2 cellular contexts compared by ENCODE assay signal in the genomic region with DNA sequence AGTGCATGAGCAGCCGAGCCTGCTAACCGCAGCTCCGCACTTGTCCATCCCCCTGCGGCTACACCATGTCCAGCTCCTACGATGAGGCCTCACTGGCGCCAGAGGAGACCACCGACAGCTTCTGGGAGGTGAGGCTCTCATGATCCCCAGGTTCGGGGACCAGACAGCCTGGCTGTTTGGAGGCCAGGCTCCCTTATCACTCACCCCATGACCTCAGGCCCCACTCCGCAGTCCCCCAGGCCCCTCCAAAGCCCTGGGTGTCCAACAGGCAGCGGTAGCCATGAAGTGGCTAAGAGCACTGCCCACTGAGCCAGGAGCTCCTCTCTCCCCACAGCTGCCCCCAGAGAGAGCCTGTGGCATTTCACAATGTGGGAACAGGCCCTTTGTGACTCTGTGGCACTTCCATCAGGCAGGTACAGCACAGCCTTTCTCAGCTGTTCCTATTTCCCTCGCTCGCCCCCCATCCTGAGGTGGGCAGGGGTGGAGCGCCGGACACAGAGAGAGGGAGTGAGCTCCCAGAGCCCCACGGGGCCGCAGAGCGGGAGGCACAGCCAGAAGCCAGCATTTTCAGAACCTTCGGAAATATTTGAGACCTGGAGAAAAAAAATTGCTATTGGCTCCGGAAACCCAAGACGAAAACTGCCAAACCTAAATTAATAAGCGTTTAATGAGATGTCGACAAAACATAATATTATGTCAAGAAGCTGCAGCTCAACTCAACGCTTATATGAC.
TF ChIP-seq lines count a peak whose summit lies in the region.

No MANE protein-coding gene starts in this region.

TF ChIP-seq in SK-N-SH, 30 proteins besides CTCF, POLR2A, EP300 and RAD21 (continued from another document):
- TF ChIP-seq, protein P1, sequence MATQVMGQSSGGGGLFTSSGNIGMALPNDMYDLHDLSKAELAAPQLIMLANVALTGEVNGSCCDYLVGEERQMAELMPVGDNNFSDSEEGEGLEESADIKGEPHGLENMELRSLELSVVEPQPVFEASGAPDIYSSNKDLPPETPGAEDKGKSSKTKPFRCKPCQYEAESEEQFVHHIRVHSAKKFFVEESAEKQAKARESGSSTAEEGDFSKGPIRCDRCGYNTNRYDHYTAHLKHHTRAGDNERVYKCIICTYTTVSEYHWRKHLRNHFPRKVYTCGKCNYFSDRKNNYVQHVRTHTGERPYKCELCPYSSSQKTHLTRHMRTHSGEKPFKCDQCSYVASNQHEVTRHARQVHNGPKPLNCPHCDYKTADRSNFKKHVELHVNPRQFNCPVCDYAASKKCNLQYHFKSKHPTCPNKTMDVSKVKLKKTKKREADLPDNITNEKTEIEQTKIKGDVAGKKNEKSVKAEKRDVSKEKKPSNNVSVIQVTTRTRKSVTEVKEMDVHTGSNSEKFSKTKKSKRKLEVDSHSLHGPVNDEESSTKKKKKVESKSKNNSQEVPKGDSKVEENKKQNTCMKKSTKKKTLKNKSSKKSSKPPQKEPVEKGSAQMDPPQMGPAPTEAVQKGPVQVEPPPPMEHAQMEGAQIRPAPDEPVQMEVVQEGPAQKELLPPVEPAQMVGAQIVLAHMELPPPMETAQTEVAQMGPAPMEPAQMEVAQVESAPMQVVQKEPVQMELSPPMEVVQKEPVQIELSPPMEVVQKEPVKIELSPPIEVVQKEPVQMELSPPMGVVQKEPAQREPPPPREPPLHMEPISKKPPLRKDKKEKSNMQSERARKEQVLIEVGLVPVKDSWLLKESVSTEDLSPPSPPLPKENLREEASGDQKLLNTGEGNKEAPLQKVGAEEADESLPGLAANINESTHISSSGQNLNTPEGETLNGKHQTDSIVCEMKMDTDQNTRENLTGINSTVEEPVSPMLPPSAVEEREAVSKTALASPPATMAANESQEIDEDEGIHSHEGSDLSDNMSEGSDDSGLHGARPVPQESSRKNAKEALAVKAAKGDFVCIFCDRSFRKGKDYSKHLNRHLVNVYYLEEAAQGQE (IDR thresholded peaks at IDR 0.05; ENCODE audit: low read depth, low read length) = no peak
- TF ChIP-seq TEAD4 (IDR thresholded peaks at IDR 0.05; ENCODE audit: borderline replicate concordance, insufficient read depth) = no peak
- TF ChIP-seq, protein P2, sequence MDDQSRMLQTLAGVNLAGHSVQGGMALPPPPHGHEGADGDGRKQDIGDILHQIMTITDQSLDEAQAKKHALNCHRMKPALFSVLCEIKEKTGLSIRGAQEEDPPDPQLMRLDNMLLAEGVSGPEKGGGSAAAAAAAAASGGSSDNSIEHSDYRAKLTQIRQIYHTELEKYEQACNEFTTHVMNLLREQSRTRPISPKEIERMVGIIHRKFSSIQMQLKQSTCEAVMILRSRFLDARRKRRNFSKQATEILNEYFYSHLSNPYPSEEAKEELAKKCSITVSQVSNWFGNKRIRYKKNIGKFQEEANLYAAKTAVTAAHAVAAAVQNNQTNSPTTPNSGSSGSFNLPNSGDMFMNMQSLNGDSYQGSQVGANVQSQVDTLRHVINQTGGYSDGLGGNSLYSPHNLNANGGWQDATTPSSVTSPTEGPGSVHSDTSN (IDR thresholded peaks at IDR 0.05) = no peak

TF ChIP-seq in SK-N-SH treated with all-trans-retinoic acid at 6 μM for 48 hours, 23 proteins besides CTCF, POLR2A, EP300 and RAD21 (continued from another document):
- TF ChIP-seq, protein P3, sequence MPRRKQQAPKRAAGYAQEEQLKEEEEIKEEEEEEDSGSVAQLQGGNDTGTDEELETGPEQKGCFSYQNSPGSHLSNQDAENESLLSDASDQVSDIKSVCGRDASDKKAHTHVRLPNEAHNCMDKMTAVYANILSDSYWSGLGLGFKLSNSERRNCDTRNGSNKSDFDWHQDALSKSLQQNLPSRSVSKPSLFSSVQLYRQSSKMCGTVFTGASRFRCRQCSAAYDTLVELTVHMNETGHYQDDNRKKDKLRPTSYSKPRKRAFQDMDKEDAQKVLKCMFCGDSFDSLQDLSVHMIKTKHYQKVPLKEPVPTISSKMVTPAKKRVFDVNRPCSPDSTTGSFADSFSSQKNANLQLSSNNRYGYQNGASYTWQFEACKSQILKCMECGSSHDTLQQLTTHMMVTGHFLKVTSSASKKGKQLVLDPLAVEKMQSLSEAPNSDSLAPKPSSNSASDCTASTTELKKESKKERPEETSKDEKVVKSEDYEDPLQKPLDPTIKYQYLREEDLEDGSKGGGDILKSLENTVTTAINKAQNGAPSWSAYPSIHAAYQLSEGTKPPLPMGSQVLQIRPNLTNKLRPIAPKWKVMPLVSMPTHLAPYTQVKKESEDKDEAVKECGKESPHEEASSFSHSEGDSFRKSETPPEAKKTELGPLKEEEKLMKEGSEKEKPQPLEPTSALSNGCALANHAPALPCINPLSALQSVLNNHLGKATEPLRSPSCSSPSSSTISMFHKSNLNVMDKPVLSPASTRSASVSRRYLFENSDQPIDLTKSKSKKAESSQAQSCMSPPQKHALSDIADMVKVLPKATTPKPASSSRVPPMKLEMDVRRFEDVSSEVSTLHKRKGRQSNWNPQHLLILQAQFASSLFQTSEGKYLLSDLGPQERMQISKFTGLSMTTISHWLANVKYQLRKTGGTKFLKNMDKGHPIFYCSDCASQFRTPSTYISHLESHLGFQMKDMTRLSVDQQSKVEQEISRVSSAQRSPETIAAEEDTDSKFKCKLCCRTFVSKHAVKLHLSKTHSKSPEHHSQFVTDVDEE (CRISPR knock-in tag; IDR thresholded peaks at IDR 0.05) = no peak
- TF ChIP-seq ZFP30 (CRISPR knock-in tag; IDR thresholded peaks at IDR 0.05) (no peak), ZC3H10 (CRISPR knock-in tag; IDR thresholded peaks at IDR 0.05) (no peak), ZNF8 (CRISPR knock-in tag; IDR thresholded peaks at IDR 0.05) (no peak), SNAI2 (CRISPR knock-in tag; IDR thresholded peaks at IDR 0.05) (no peak), PPARA (CRISPR knock-in tag; IDR thresholded peaks at IDR 0.05; ENCODE audit: borderline replicate concordance) (no peak), ZNF565 (CRISPR knock-in tag; conservative IDR thresholded peaks at IDR 0.05; ENCODE audit: low read depth) (no peak), ZFP3 (CRISPR knock-in tag; IDR thresholded peaks at IDR 0.05) (no peak), RARB (CRISPR knock-in tag; IDR thresholded peaks at IDR 0.05) (no peak)
- TF ChIP-seq, protein P4, sequence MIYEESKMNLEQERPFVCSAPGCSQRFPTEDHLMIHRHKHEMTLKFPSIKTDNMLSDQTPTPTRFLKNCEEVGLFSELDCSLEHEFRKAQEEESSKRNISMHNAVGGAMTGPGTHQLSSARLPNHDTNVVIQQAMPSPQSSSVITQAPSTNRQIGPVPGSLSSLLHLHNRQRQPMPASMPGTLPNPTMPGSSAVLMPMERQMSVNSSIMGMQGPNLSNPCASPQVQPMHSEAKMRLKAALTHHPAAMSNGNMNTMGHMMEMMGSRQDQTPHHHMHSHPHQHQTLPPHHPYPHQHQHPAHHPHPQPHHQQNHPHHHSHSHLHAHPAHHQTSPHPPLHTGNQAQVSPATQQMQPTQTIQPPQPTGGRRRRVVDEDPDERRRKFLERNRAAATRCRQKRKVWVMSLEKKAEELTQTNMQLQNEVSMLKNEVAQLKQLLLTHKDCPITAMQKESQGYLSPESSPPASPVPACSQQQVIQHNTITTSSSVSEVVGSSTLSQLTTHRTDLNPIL (CRISPR knock-in tag; IDR thresholded peaks at IDR 0.05; ENCODE audit: low read depth) = no peak
- TF ChIP-seq, protein P5, sequence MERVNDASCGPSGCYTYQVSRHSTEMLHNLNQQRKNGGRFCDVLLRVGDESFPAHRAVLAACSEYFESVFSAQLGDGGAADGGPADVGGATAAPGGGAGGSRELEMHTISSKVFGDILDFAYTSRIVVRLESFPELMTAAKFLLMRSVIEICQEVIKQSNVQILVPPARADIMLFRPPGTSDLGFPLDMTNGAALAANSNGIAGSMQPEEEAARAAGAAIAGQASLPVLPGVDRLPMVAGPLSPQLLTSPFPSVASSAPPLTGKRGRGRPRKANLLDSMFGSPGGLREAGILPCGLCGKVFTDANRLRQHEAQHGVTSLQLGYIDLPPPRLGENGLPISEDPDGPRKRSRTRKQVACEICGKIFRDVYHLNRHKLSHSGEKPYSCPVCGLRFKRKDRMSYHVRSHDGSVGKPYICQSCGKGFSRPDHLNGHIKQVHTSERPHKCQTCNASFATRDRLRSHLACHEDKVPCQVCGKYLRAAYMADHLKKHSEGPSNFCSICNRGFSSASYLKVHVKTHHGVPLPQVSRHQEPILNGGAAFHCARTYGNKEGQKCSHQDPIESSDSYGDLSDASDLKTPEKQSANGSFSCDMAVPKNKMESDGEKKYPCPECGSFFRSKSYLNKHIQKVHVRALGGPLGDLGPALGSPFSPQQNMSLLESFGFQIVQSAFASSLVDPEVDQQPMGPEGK (CRISPR knock-in tag; IDR thresholded peaks at IDR 0.05; ENCODE audit: borderline replicate concordance) = no peak
